Comparison of ENCODE assay signal across 8 cellular contexts in genomic region chr15:64841258-64842098, GRCh38. TPM values are rescaled to one million over a fixed set of nuclear protein-coding genes. Genes with fewer than 3 reads are reported as not detected.
DNase-seq lines count a peak whose midpoint lies in the region; ATAC-seq, FAIRE-seq and TF ChIP-seq lines count a peak whose summit lies in the region.

Gene PLEKHO2 (plus strand): TSS chr15:64841915. CDS start chr15:64842017, 102 bp downstream.

- peak; percentile 91 for DNase-seq in GM12892 (ENCODE audit: insufficient read length)
- DNase-seq in NCI-H1694 (lab: John Stamatoyannopoulos, UW): peak; percentile 71
- DNase-seq in anterior cingulate cortex (lab: John Stamatoyannopoulos, UW): peak in 57 of 58 donors; percentile 28 to 97 (median 91)
- DNase-seq in right cardiac atrium: peak; percentile 98 to 99 (median 99)
- DNase-seq in pulmonary artery endothelial cell (ENCODE audit: low read depth, low spot score): peak; percentile 80
- peak; percentile 99 for DNase-seq in urothelium cell line (ENCODE audit: low spot score)

- ATAC-seq in HG02852 (IDR thresholded peaks at IDR 0.05; ENCODE audit: unreplicated experiment) (peak; percentile 61), right cardiac atrium (peak; percentile 89 to 92)

- H3K27me3 ChIP-seq in right cardiac atrium (ENCODE audit: control insufficient read depth, insufficient read depth): no peaks in the 10 kb centered on the region

- peak within 1 kb of the TSS; percentile 90 for H3K4me3 ChIP-seq in right cardiac atrium (ENCODE audit: low read length)

- no peaks in the 10 kb centered on the region for H3K9me3 ChIP-seq in right cardiac atrium (ENCODE audit: control insufficient read depth, low read length)

- under 1% methylated on average over 79 of the region's 79 CpGs for WGBS in right cardiac atrium

- H3K4me1 ChIP-seq in right cardiac atrium (ENCODE audit: control insufficient read depth, insufficient read depth, low read length): peaks cover 8% of the 10 kb centered on the region

- intact Hi-C loops in T-helper 2 cell treated with Interferon-gamma antibody and Interleukin-4, amounts not matched to agents 100 ng/mL and 5 ng/mL, for 36 hours (cut with micrococcal nuclease): loop anchor here (1.0 to 5.0 kb wide), 3 partner anchors 16 to 146 kb away; partner anchors contain the start of genes PIF1 and SPG21
- intact Hi-C loops in right cardiac atrium (cut with DNase I): loop anchor here (5.0 to 10.0 kb wide), 2 partner anchors 53 to 56 kb away; no protein-coding TSS in a partner anchor

- peak; percentile 88; the same call in 1 of the 2 replicates for TF ChIP-seq POLR2A in GM12892 (IDR thresholded peaks at IDR 0.05; ENCODE audit: low read depth, low read length)

- FAIRE-seq in GM12892 (lab: Jason Lieb, UNC) (peak; percentile 74), urothelium cell line (lab: Jason Lieb, UNC) (no peak)

- peak within 1 kb of the TSS; percentile 84 for H3K27ac ChIP-seq in right cardiac atrium (ENCODE audit: low read length)

RNA-seq across cellular contexts. Expression of gene PLEKHO2, which starts in this region (rescaled TPM):
- 11.8 TPM for polyA plus RNA-seq in GM12892 (2012; ENCODE audit: missing spikeins)
- total RNA-seq in T-helper 2 cell treated with Interferon-gamma antibody and Interleukin-4, amounts not matched to agents 100 ng/mL and 5 ng/mL, for 36 hours: 24.2 and 25.4 TPM in 2 replicates
- total RNA-seq in right cardiac atrium: 10 to 100 TPM; 11.6 to 22.3 (median 13.8) TPM
- 11.7 TPM for polyA plus RNA-seq in right cardiac atrium
- total RNA-seq in pulmonary artery endothelial cell: 27.4 and 30.0 TPM in 2 replicates

Comparison
In these comparisons a context has a peak if more than half of its experiments do, and no peak if none do; other contexts are left out.
1. Peak in every context shown above with its lines: DNase-seq, ATAC-seq, H3K4me3 ChIP-seq and H3K27ac ChIP-seq.